In genomic region chr17:83113381-83113780, GRCh38 we compare ENCODE assay signal across 20 cellular contexts.
"Had no signal": no experiment of that assay in that cellular context is flagged by ENCODE, and none has a peak within 500 bp of the region (broad histone marks: within the 10 kb centered on the region; RNA-seq: fewer than 3 reads in every experiment).

No MANE protein-coding gene starts in this region.

- H3K36me3 Mint-ChIP-seq: memory B cell, natural killer cell had no signal

- H3K9me3 ChIP-seq: colonic mucosa, ovary, right lobe of liver, suprapubic skin, transverse colon, upper lobe of right lung, uterus had no signal

- H3K4me3 ChIP-seq: colonic mucosa, lung, ovary, right lobe of liver, suprapubic skin, transverse colon, upper lobe of right lung, uterus had no signal

- H3K4me1 ChIP-seq: right lobe of liver had no signal

- H3K4me3 Mint-ChIP-seq: memory B cell; natural killer cell; neural crest cell; stimulated activated naive CD8-positive, alpha-beta T cell treated with anti-CD3 and anti-CD28 coated beads, Interleukin-15, amount 100 ng/mL, for 72 hours had no signal

- H3K27me3 ChIP-seq: ovary, right lobe of liver, upper lobe of right lung, uterus had no signal

- FAIRE-seq: frontal cortex, keratinocyte, small intestine had no signal

- H3K36me3 ChIP-seq: colonic mucosa, ovary, right lobe of liver, suprapubic skin, transverse colon, upper lobe of right lung, uterus had no signal

- H3K9me3 Mint-ChIP-seq: memory B cell; natural killer cell; neural crest cell; stimulated activated naive CD8-positive, alpha-beta T cell treated with anti-CD3 and anti-CD28 coated beads, Interleukin-15, amount 100 ng/mL, for 72 hours had no signal

- H3K27ac Mint-ChIP-seq: memory B cell; natural killer cell; progenitor cell of endocrine pancreas; stimulated activated naive CD8-positive, alpha-beta T cell treated with anti-CD3 and anti-CD28 coated beads, Interleukin-15, amount 100 ng/mL, for 72 hours had no signal

- DNase-seq: colonic mucosa; natural killer cell; nucleus accumbens; right lobe of liver; small intestine; stimulated activated CD4-positive, alpha-beta T cell treated with anti-CD3 and anti-CD28 coated beads, Interleukin-15, amount 100 ng/mL, for 24 hours; stimulated activated CD4-positive, alpha-beta T cell treated with anti-CD3 and anti-CD28 coated beads, Interleukin-2, amount 100 ng/mL, for 48 hours; stimulated activated naive CD4-positive, alpha-beta T cell; stimulated activated naive CD8-positive, alpha-beta T cell treated with anti-CD3 and anti-CD28 coated beads, Interleukin-15, amount 100 ng/mL, for 72 hours; transverse colon; upper lobe of right lung; uterus had no signal
